In genomic region chr5:139847790-139848507, GRCh38 we compare ENCODE assay signal across 8 cellular contexts. TPM values are rescaled to one million over a fixed set of nuclear protein-coding genes. Genes with fewer than 3 reads are reported as not detected.
DNase-seq lines count a peak whose midpoint lies in the region; ATAC-seq and TF ChIP-seq lines count a peak whose summit lies in the region.

No MANE protein-coding gene starts in this region.

- H3K27me3 Mint-ChIP-seq in brain (peaks cover 37% of the 10 kb centered on the region), immature natural killer cell (ENCODE audit: low read depth in 3 of 3) (peaks cover 0 to 8% (median 2%) of the 10 kb centered on the region in 3 donors)

- peaks cover 14% of the 10 kb centered on the region for H3K4me1 Mint-ChIP-seq in brain
- peaks cover 15 to 19% of the 10 kb centered on the region in 2 donors for H3K4me1 Mint-ChIP-seq in immature natural killer cell

- peak; percentile 72 for ATAC-seq in Right ventricle myocardium inferior
- peak; percentile 72 for ATAC-seq in HG03432 (IDR thresholded peaks at IDR 0.05; ENCODE audit: unreplicated experiment)

- intact Hi-C loops in Right ventricle myocardium inferior (cut with DNase I) (loop anchor here (10.0 kb wide), 1 partner anchor 213 kb away; no protein-coding TSS in a partner anchor), cardiac septum (cut with DNase I) (no loop called here)

- peak in 1 of 2 experiments; percentile 35 for TF ChIP-seq CTCF in brain (conservative IDR thresholded peaks at IDR 0.05)

- H3K9me3 Mint-ChIP-seq in brain (peaks cover 0 to 2% (median 0%) of the 10 kb centered on the region in 5 experiments), immature natural killer cell (peaks cover 0 to 1% (median 0%) of the 10 kb centered on the region in 6 donors)

- H3K36me3 Mint-ChIP-seq in brain (peaks cover 12% of the 10 kb centered on the region), immature natural killer cell (no peaks in the 10 kb centered on the region)

- DNase-seq in Right ventricle myocardium inferior (ENCODE audit: missing footprints): peak; percentile 83
- no peak for DNase-seq in cardiac septum (ENCODE audit: low spot score)
- peak; percentile 30 for DNase-seq in UCSD-AML1 (lab: John Stamatoyannopoulos, UW; ENCODE audit: unreplicated experiment)
- DNase-seq in immature natural killer cell: peak; percentile 81 to 88 (median 85)
- DNase-seq in stimulated activated CD4-positive, alpha-beta T cell treated with anti-CD3 and anti-CD28 coated beads, Interleukin-12 subunit alpha, Interleukin-12 subunit beta, amount 100 ng/mL, for 24 hours (ENCODE audit: low read depth in 2 of 2): peak; percentile 51 to 64
- no peak for DNase-seq in HT-29 (ENCODE audit: low spot score)

- H3K4me3 Mint-ChIP-seq in brain (peak overlapping the region in 3 of 5 experiments; percentile 43 to 71 (median 58)), immature natural killer cell (peak overlapping the region; percentile 59 to 72 (median 66))

- H3K27ac Mint-ChIP-seq in brain (no peak overlapping the region), immature natural killer cell (peak overlapping the region in 3 of 6 donors; percentile 11 to 65 (median 48))

RNA-seq across cellular contexts. Expression of gene PSD2, which starts 52.3 kb away (rescaled TPM):
- total RNA-seq in Right ventricle myocardium inferior (not detected), cardiac septum (0.08 TPM)
- polyA plus RNA-seq in brain (ENCODE audit: insufficient read depth, low read depth, low replicate concordance) (23.1 TPM), immature natural killer cell (under 1 TPM in 1 of 3 donors, not detected in 2; 0.14 TPM)
- 0.05 TPM in 1 of 2 replicates, not detected in the other for total RNA-seq in HT-29 (2014; rRNA removed; shearing (Covaris generic))

Comparison
In these comparisons a context has a peak if more than half of its experiments do, and no peak if none do; other contexts are left out.
1. DNase-seq: peak in Right ventricle myocardium inferior (single experiment), UCSD-AML1 (single experiment), immature natural killer cell (3 of 3) and stimulated activated CD4-positive, alpha-beta T cell treated with anti-CD3 and anti-CD28 coated beads, Interleukin-12 subunit alpha, Interleukin-12 subunit beta, amount 100 ng/mL, for 24 hours (2 of 2); none in cardiac septum (single experiment) and HT-29 (single experiment).